8 cellular contexts compared by ENCODE assay signal in the genomic region with DNA sequence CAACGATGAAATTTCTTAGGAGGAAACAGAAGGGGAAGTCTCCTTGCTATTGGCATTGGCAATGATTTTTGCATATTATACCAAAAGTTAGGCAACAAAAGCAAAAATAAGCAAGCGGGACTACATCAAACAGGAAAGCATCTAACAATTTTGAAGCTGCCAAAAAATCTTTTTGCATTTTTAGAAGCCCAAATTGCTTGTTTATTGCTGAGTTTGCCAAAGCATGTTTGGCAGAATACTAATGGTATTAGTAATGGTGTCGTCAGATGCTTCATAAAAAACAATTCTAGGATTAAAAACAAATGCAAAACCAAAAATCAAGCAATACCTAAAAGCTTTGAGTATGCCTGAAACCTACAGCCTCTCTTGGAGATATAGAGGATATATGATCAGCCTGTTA.
"Had no signal": no experiment of that assay in that cellular context is flagged by ENCODE, and none has a peak within 500 bp of the region (broad histone marks: within the 10 kb centered on the region; RNA-seq: fewer than 3 reads in every experiment).

No MANE protein-coding gene starts in this region.

- DNase-seq: GOT3, H7, HFFc6, IMR-90, KG1 had no signal

- H3K27ac Mint-ChIP-seq: HFFc6 had no signal

- H3K4me1 ChIP-seq: HAP-1 had no signal

- H3K9me3 ChIP-seq: HAP-1 had no signal

- H3K4me3 ChIP-seq: HAP-1, K562 had no signal

- H3K4me3 Mint-ChIP-seq: HFFc6 had no signal

- H3K36me3 ChIP-seq: HAP-1 had no signal

- FAIRE-seq: HTR-8/SVneo, K562 had no signal
